In the genomic region with DNA sequence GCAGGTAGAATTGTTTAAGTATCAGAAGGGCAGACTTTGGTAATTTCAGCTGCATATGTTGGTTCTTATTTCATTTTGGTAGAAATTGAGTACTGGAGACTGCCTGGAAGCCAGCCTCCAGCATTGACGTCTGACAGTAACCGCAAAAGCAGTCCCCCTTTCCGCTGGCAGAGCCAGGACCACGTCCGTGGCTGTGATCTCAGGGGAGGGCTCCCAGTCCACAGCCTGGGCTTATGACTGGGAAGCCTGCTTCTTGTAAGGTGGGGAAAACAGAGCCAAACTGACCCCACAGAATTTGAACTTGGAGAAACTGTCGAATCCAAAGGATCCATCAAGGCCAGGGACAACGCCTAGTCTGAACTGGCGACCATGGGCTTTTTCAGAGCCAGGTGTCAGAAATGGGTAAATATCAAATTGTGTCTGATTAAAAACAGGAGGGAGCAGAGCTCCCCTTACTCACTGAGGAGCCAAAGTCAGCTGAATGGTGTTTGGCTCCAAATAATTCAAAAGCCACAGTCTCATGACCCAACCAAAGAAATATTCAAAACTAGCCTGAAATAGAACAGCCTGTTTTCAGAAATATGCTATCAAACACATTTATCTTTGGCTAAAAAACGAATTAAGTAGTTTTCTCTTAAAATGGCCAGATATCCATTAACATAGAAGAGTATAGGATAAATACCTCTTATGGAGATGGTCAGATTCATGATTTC, we compare ENCODE assay signal across 21 cellular contexts.
DNase-seq lines count a peak whose midpoint lies in the region; ATAC-seq and TF ChIP-seq lines count a peak whose summit lies in the region.
"Had no signal": no experiment of that assay in that cellular context is flagged by ENCODE, and none has a peak within 500 bp of the region (broad histone marks: within the 10 kb centered on the region; RNA-seq: fewer than 3 reads in every experiment).

No MANE protein-coding gene starts in this region.

- H3K4me1 ChIP-seq in heart right ventricle (peaks cover 0 to 9% (median 0%) of the 10 kb centered on the region in 9 donors), gastrocnemius medialis (no peaks in the 10 kb centered on the region), PC-9 (replicated peaks; ENCODE audit: insufficient read depth) (no peaks in the 10 kb centered on the region)
- H3K4me1 ChIP-seq: adrenal gland had no signal

- H3K27me3 Mint-ChIP-seq in chondrocyte (ENCODE audit: low read depth), result no peaks in the 10 kb centered on the region

- no peak overlapping the region for H2AFZ ChIP-seq in PC-9

- no peak for TF ChIP-seq POLR2A in gastrocnemius medialis (IDR thresholded peaks at IDR 0.05)

- H3K9me3 Mint-ChIP-seq in chondrocyte (ENCODE audit: low read depth), result peaks cover 8% of the 10 kb centered on the region
- H3K9me3 Mint-ChIP-seq: CD8-positive, alpha-beta T cell had no signal

- intact Hi-C loops in heart right ventricle (cut with DNase I) (no loop called here), gastrocnemius medialis (cut with DNase I; ENCODE audit: low total_unique reads) (no loop called here), PC-9 (cut with micrococcal nuclease; ENCODE audit: unreplicated experiment) (no loop called here)

- ATAC-seq in heart right ventricle (peak in 6 of 8 donors; percentile 71 to 92 (median 81)), gastrocnemius medialis (no peak)
- ATAC-seq: CD8-positive, alpha-beta T cell; mucosa of descending colon had no signal

- no peaks in the 10 kb centered on the region for H3K36me3 ChIP-seq in heart right ventricle
- H3K36me3 ChIP-seq in gastrocnemius medialis, result no peaks in the 10 kb centered on the region
- no peaks in the 10 kb centered on the region for H3K36me3 ChIP-seq in PC-9 (ENCODE audit: low read depth)
- H3K36me3 ChIP-seq: adrenal gland had no signal

- H3K4me3 ChIP-seq in heart right ventricle (no peak overlapping the region), gastrocnemius medialis (no peak overlapping the region), PC-9 (no peak overlapping the region)
- H3K4me3 ChIP-seq: adrenal gland, mucosa of descending colon had no signal

- no peaks in the 10 kb centered on the region for H3F3A ChIP-seq in PC-9 (ENCODE audit: insufficient read depth, low read depth)

- DNase-seq in AG08396 (ENCODE audit: low spot score), result peak; percentile 17
- DNase-seq in chondrocyte (ENCODE audit: low spot score), result no peak
- DNase-seq in heart right ventricle, result peak; percentile 43 to 49
- DNase-seq in gastrocnemius medialis, result no peak
- no peak for DNase-seq in 8988T
- no peak for DNase-seq in NCI-H2107 treated with DMSO at 0.1 percent for 48 hours (lab: John Stamatoyannopoulos, UW; ENCODE audit: unreplicated experiment)
- DNase-seq in kidney glomerular epithelial cell (lab: John Stamatoyannopoulos, UW), result no peak
- DNase-seq in PC-9, result no peak
- DNase-seq: activated effector memory CD4-positive, alpha-beta T cell treated with Interleukin-2 at 50 U/mL for 16 hours; adrenal gland; CD8-positive, alpha-beta T cell; DMS79 treated with DMSO at 0.1 percent for 48 hours; effector memory CD4-positive, alpha-beta T cell; HFFc6; NCI-H1417 treated with DMSO at 0.1 percent for 48 hours; NCI-H748 treated with DMSO at 0.1 percent for 48 hours; occipital lobe; stimulated activated CD4-positive, alpha-beta T cell treated with anti-CD3 and anti-CD28 coated beads, Interleukin-2, amount 100 ng/mL, for 48 hours; substantia nigra; T1000 had no signal

- no peak overlapping the region for H3K4me3 Mint-ChIP-seq in chondrocyte (ENCODE audit: unreplicated experiment)
- H3K4me3 Mint-ChIP-seq: CD8-positive, alpha-beta T cell; HFFc6 had no signal

- WGBS in heart right ventricle, 2 donors, result 79% methylated on average over 9 of the region's 9 CpGs

- no peaks in the 10 kb centered on the region for H3K36me3 Mint-ChIP-seq in chondrocyte (ENCODE audit: low read depth)
- H3K36me3 Mint-ChIP-seq: CD8-positive, alpha-beta T cell had no signal

- no TSS peak for BruUV-seq in PC-9 (replicated peaks; lab: Mats Ljungman, UMichigan)

- no peaks in the 10 kb centered on the region for H3K79me2 ChIP-seq in PC-9 (ENCODE audit: low read depth)

- no peak for TF ChIP-seq CTCF in chondrocyte (IDR thresholded peaks at IDR 0.05)
- no peak for TF ChIP-seq CTCF in heart right ventricle (IDR thresholded peaks at IDR 0.05)
- no peak for TF ChIP-seq CTCF in gastrocnemius medialis (IDR thresholded peaks at IDR 0.05 in 4 of 5, conservative IDR thresholded peaks at IDR 0.05 in 1 of 5)
- no peak for TF ChIP-seq CTCF in PC-9 (conservative IDR thresholded peaks at IDR 0.05)

- H3K4me2 ChIP-seq in PC-9, result no peak overlapping the region

- H3K27ac ChIP-seq in heart right ventricle (peak overlapping the region in 6 of 10 donors; percentile 8 to 64 (median 31)), gastrocnemius medialis (peak overlapping the region; percentile 7 to 36 (median 26)), PC-9 (no peak overlapping the region)
- H3K27ac ChIP-seq: adrenal gland had no signal

- CTCF ChIA-PET in PC-9 (lab: Charles Lee), result no interaction called here

- peak overlapping the region; percentile 66 for H3K27ac Mint-ChIP-seq in chondrocyte (ENCODE audit: unreplicated experiment)
- H3K27ac Mint-ChIP-seq: CD8-positive, alpha-beta T cell; HFFc6 had no signal

- H3K9me3 ChIP-seq in heart right ventricle, result peaks cover 0 to 6% (median 0%) of the 10 kb centered on the region in 11 donors
- no peaks in the 10 kb centered on the region for H3K9me3 ChIP-seq in gastrocnemius medialis
- no peaks in the 10 kb centered on the region for H3K9me3 ChIP-seq in PC-9 (ENCODE audit: insufficient read depth, low read depth)
- H3K9me3 ChIP-seq: adrenal gland, mucosa of descending colon had no signal

- POLR2A ChIA-PET in PC-9 (lab: Charles Lee; ENCODE audit: unreplicated experiment), result no interaction called here

- in situ Hi-C loops in gastrocnemius medialis (cut with MboI; ENCODE audit: low sequenced_read_pairs in 4 of 4), result no loop called here

- peaks cover 42% of the 10 kb centered on the region for H3K4me1 Mint-ChIP-seq in chondrocyte (ENCODE audit: low read depth)

- no peaks in the 10 kb centered on the region for H3K9me2 ChIP-seq in PC-9 (ENCODE audit: insufficient read depth)

- no peaks in the 10 kb centered on the region for H3K27me3 ChIP-seq in heart right ventricle
- H3K27me3 ChIP-seq in gastrocnemius medialis, result no peaks in the 10 kb centered on the region
- no peaks in the 10 kb centered on the region for H3K27me3 ChIP-seq in PC-9 (ENCODE audit: insufficient read depth, low read depth)
- H3K27me3 ChIP-seq: adrenal gland had no signal

- no peaks in the 10 kb centered on the region for H4K20me1 ChIP-seq in PC-9 (ENCODE audit: insufficient read depth)

Comparison
In these comparisons a context has a peak if more than half of its experiments do, and no peak if none do; other contexts are left out.
1. DNase-seq: peak in AG08396 (single experiment) and heart right ventricle (2 of 2); none in chondrocyte (single experiment), gastrocnemius medialis (0 of 2), 8988T (single experiment), NCI-H2107 treated with DMSO at 0.1 percent for 48 hours (single experiment), kidney glomerular epithelial cell (single experiment) and PC-9 (0 of 2).
2. ATAC-seq: peak in heart right ventricle (6 of 8); none in gastrocnemius medialis (0 of 2).